ENCODE assay signal across 1 cellular context in the genomic region with DNA sequence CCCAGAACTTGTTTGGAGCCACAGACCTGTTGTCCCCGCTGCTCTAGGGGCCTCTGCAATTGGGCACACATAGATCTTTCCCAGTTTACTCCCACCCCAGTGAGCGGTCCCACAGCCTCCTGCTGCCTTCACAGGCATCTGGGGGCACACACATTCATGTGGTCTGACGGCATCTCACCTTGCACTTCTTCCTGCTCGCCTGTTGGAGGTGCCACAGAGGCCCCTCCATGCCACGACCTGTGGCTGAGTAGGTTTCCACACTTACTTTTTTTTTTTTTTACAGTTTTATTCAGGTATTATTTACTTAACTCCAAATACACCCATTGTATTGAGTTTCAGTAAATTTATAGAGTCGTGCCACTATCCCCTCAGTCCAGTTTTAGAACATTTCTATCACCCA.
TF ChIP-seq lines count a peak whose summit lies in the region.

No MANE protein-coding gene starts in this region.

TF ChIP-seq in SK-N-SH, 30 proteins besides CTCF, POLR2A, EP300 and RAD21 (continued from another document):
- no peak for TF ChIP-seq REST (IDR thresholded peaks at IDR 0.05; ENCODE audit: low read depth, low read length)
- no peak for TF ChIP-seq GATA2 (CRISPR knock-in tag; IDR thresholded peaks at IDR 0.05)
- TF ChIP-seq RXRA (IDR thresholded peaks at IDR 0.05; ENCODE audit: borderline replicate concordance, low read depth) = no peak
- no peak for TF ChIP-seq MXI1 (IDR thresholded peaks at IDR 0.05; ENCODE audit: low read depth, low read length)
- TF ChIP-seq CHD2 (IDR thresholded peaks at IDR 0.05; ENCODE audit: low read length, partially characterized antibody) = no peak
- TF ChIP-seq JUND (IDR thresholded peaks at IDR 0.05) = no peak
- no peak for TF ChIP-seq PBX3 (IDR thresholded peaks at IDR 0.05)
- no peak for TF ChIP-seq NFIC (IDR thresholded peaks at IDR 0.05; ENCODE audit: borderline replicate concordance)
- no peak for TF ChIP-seq TCF12 (IDR thresholded peaks at IDR 0.05)
- TF ChIP-seq IRF3 (IDR thresholded peaks at IDR 0.05; ENCODE audit: low read depth, low read length) = no peak
- no peak for TF ChIP-seq GABPA (IDR thresholded peaks at IDR 0.05; ENCODE audit: low read depth)
- no peak for TF ChIP-seq MAX (IDR thresholded peaks at IDR 0.05; ENCODE audit: low read depth)
- TF ChIP-seq SIN3A (IDR thresholded peaks at IDR 0.05; ENCODE audit: borderline replicate concordance, low read depth, low read length) = no peak
TF ChIP-seq in SK-N-SH: peak in this region for 0.
